Comparison of ENCODE assay signal across 1 cellular context in genomic region chr20:23350007-23350854, GRCh38.
A peak's percentile ranks its signal among the peaks of the same experiment; 100 is the strongest.
TF ChIP-seq lines count a peak whose summit lies in the region.

NXT1 (plus strand) TSS chr20:23350791; CDS start chr20:23354042, 3,251 bp downstream.

TF ChIP-seq in HepG2, 621 proteins besides CTCF, POLR2A, EP300 and RAD21 (continued from another document and continues in another):
- no peak for TF ChIP-seq ZBTB46 (CRISPR knock-in tag; IDR thresholded peaks at IDR 0.05; ENCODE audit: borderline replicate concordance)
- peak; percentile 92 for TF ChIP-seq THAP11 (CRISPR knock-in tag; IDR thresholded peaks at IDR 0.05)
- TF ChIP-seq RBM22 (optimal IDR thresholded peaks at IDR 0.05; ENCODE audit: low read length), result peak; percentile 34
- no peak for TF ChIP-seq KAT2B (IDR thresholded peaks at IDR 0.05; ENCODE audit: borderline replicate concordance, low read depth, low read length)
- no peak for TF ChIP-seq ATF7-NPFF (CRISPR knock-in tag; IDR thresholded peaks at IDR 0.05; ENCODE audit: low read depth)
- TF ChIP-seq ZFP82 (CRISPR knock-in tag; IDR thresholded peaks at IDR 0.05; ENCODE audit: borderline replicate concordance), result peak; percentile 81; the same call in 1 of the 2 replicates
- peak; percentile 79 for TF ChIP-seq ZNF281 (CRISPR knock-in tag; IDR thresholded peaks at IDR 0.05; ENCODE audit: borderline replicate concordance)
- peak; percentile 66; the same call in 1 of the 2 replicates for TF ChIP-seq NCOA1 (CRISPR knock-in tag; IDR thresholded peaks at IDR 0.05)
- no peak for TF ChIP-seq ZNF496 (CRISPR knock-in tag; IDR thresholded peaks at IDR 0.05; ENCODE audit: insufficient replicate concordance)
- no peak for TF ChIP-seq CEBPZ (IDR thresholded peaks at IDR 0.05; ENCODE audit: low read length)
- 0 out of 2 replicates have a peak, but pooled peaks have one; percentile 26 for TF ChIP-seq ZNF329 (CRISPR knock-in tag; IDR thresholded peaks at IDR 0.05; ENCODE audit: low read depth)
- TF ChIP-seq KAT8 (CRISPR knock-in tag; IDR thresholded peaks at IDR 0.05), result peak; percentile 92
- TF ChIP-seq HES4 (CRISPR knock-in tag; IDR thresholded peaks at IDR 0.05; ENCODE audit: borderline replicate concordance), result peak; percentile 90
- TF ChIP-seq CC2D1A (CRISPR knock-in tag; IDR thresholded peaks at IDR 0.05), result no peak
- no peak for TF ChIP-seq HNRNPUL1 (IDR thresholded peaks at IDR 0.05; ENCODE audit: low read depth, low read length)
- 0 out of 2 replicates have a peak, but pooled peaks have one; percentile 58 for TF ChIP-seq SSRP1 (CRISPR knock-in tag; IDR thresholded peaks at IDR 0.05)
- TF ChIP-seq ZBTB33 (CRISPR knock-in tag; IDR thresholded peaks at IDR 0.05), result peak; percentile 75
- TF ChIP-seq ELK4 (CRISPR knock-in tag; IDR thresholded peaks at IDR 0.05; ENCODE audit: borderline replicate concordance), result no peak; the same call in 1 of the 2 replicates
- no peak for TF ChIP-seq FOXP1 (IDR thresholded peaks at IDR 0.05)
- TF ChIP-seq FOXP1 (CRISPR knock-in tag; IDR thresholded peaks at IDR 0.05), result no peak; the same call in 1 of the 2 replicates
- TF ChIP-seq NFATC3 (CRISPR knock-in tag; IDR thresholded peaks at IDR 0.05), result no peak
- TF ChIP-seq ZMAT3 (CRISPR knock-in tag; conservative IDR thresholded peaks at IDR 0.05), result peak; percentile 80
- TF ChIP-seq ETV6 (CRISPR knock-in tag; conservative IDR thresholded peaks at IDR 0.05), result peak; percentile 89
- TF ChIP-seq TOPORS (CRISPR knock-in tag; IDR thresholded peaks at IDR 0.05), result peak; percentile 27; the same call in 1 of the 2 replicates
- TF ChIP-seq CHCHD3 (CRISPR knock-in tag; IDR thresholded peaks at IDR 0.05), result no peak
- peak; percentile 83 for TF ChIP-seq E2F5 (CRISPR knock-in tag; conservative IDR thresholded peaks at IDR 0.05)
- no peak; the same call in 1 of the 2 replicates for TF ChIP-seq ZXDC (CRISPR knock-in tag; IDR thresholded peaks at IDR 0.05)
- peak; percentile 92 for TF ChIP-seq ZGPAT (CRISPR knock-in tag; IDR thresholded peaks at IDR 0.05)
- peak; percentile 52; the same call in 1 of the 2 replicates for TF ChIP-seq GFI1 (CRISPR knock-in tag; IDR thresholded peaks at IDR 0.05; ENCODE audit: borderline replicate concordance)
- TF ChIP-seq ZNF589 (CRISPR knock-in tag; conservative IDR thresholded peaks at IDR 0.05), result no peak
- TF ChIP-seq HBP1 (CRISPR knock-in tag; IDR thresholded peaks at IDR 0.05; ENCODE audit: low read depth), result peak; percentile 84; the same call in 1 of the 2 replicates
- TF ChIP-seq AGO1 (IDR thresholded peaks at IDR 0.05; ENCODE audit: low read depth, low read length, poor library complexity, severe bottlenecking), result peak; percentile 76
- no peak for TF ChIP-seq ZSCAN31 (CRISPR knock-in tag; IDR thresholded peaks at IDR 0.05; ENCODE audit: low read depth)
- peak; percentile 91 for TF ChIP-seq NR0B2 (CRISPR knock-in tag; IDR thresholded peaks at IDR 0.05)
- peak; percentile 74 for TF ChIP-seq SKI (IDR thresholded peaks at IDR 0.05; ENCODE audit: partially characterized antibody)
- TF ChIP-seq ZMYM4 (CRISPR knock-in tag; IDR thresholded peaks at IDR 0.05), result peak; percentile 80
- peak; percentile 96 for TF ChIP-seq ZNF781 (CRISPR knock-in tag; IDR thresholded peaks at IDR 0.05; ENCODE audit: borderline replicate concordance, not compliant biosample characterization)
- peak; percentile 68 for TF ChIP-seq ZNF556 (CRISPR knock-in tag; IDR thresholded peaks at IDR 0.05; ENCODE audit: borderline replicate concordance)
- peak; percentile 59; the same call in 1 of the 2 replicates for TF ChIP-seq RELA (CRISPR knock-in tag; IDR thresholded peaks at IDR 0.05)
